10 cellular contexts compared by ENCODE assay signal in the genomic region with DNA sequence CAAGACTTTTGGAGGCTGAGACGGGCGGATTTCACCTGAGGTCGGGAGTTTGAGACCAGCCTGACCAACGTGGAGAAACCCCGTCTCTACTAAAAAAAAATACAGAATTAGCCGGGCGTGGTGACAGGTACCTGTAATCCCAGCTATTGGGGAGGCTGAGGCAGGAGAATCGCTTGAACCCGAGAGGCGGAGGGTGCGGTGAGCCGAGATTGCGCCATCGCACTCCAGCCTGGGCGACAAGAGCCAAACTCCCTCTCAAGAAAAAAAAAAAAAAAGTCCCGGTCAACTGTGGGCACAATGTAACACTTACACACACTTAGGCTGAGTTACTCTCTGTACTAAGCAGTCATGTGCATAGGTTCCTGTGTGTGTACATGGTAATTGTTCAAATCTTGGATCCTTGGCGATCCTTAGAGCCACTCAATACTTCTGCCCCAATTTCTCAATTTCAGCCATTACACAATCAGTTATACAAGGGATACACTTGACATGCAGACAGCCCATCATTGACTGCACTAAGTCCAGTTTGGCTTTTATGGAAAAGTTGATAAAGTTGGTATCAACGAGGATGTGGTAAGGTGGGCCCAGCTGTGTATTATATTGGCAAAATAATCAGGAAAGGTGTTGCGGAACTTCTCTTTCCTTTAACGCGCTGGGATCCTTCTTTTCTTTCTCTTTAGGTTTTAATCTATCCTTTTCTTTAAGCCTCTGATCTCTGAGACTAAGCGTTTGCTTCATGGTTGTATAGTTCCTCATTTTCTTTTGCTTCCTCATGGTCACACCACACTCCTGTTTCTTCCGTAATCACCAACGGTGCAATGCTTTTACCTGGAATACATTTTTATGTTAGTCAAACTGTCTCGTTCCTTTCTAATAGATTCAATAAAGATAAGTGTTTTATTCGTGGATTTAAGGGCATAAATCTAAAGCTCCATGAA. TPM values are rescaled to one million over a fixed set of nuclear protein-coding genes. Genes with fewer than 3 reads are reported as not detected.
DNase-seq lines count a peak whose midpoint lies in the region; ATAC-seq, FAIRE-seq and TF ChIP-seq lines count a peak whose summit lies in the region.
"Had no signal": no experiment of that assay in that cellular context is flagged by ENCODE, and none has a peak within 500 bp of the region (broad histone marks: within the 10 kb centered on the region; RNA-seq: fewer than 3 reads in every experiment).

No MANE protein-coding gene starts in this region.

- H3K9me3 ChIP-seq in heart left ventricle (no peaks in the 10 kb centered on the region), GM12878 (replicated peaks; ENCODE audit: control insufficient read depth, insufficient read depth, low read length) (no peaks in the 10 kb centered on the region), right lobe of liver (no peaks in the 10 kb centered on the region)

- in situ Hi-C loops in GM12878 (cut with MboI) = no loop called here

- no peaks in the 10 kb centered on the region for H4K20me1 ChIP-seq in GM12878 (ENCODE audit: control insufficient read depth, insufficient read depth)

- H3K4me3 ChIP-seq in heart left ventricle (peak overlapping the region in 1 of 12 donors; percentile 18), GM12878 (no peak overlapping the region), right lobe of liver (no peak overlapping the region)
- H3K4me3 ChIP-seq: SK-N-MC had no signal

- H3K27ac ChIP-seq in heart left ventricle (peak overlapping the region in 6 of 12 donors; percentile 14 to 90 (median 28)), GM12878 (ENCODE audit: control insufficient read depth, insufficient read depth) (no peak overlapping the region), right lobe of liver (peak overlapping the region in 2 of 3 donors; percentile 9 to 21)
- H3K27ac ChIP-seq: SK-N-MC had no signal

- H3K4me1 ChIP-seq in heart left ventricle (peaks cover 2 to 78% (median 40%) of the 10 kb centered on the region in 12 donors), GM12878 (ENCODE audit: control insufficient read depth, insufficient read depth, low read length) (peaks cover 5% of the 10 kb centered on the region), right lobe of liver (no peaks in the 10 kb centered on the region)

- intact Hi-C loops in heart left ventricle (cut with DNase I) (no loop called here), cardiac septum (cut with DNase I) (no loop called here), GM12878 (cut with micrococcal nuclease; ENCODE audit: unreplicated experiment) (no loop called here), right lobe of liver (cut with DNase I) (no loop called here)

- TF ChIP-seq RAD21 in GM12878 (IDR thresholded peaks at IDR 0.05; ENCODE audit: insufficient read depth, low read depth, low read length) = no peak

- TF ChIP-seq POLR2A in heart left ventricle (IDR thresholded peaks at IDR 0.05) (no peak), GM12878 (IDR thresholded peaks at IDR 0.05; ENCODE audit: low read depth, low read length) (no peak), right lobe of liver (IDR thresholded peaks at IDR 0.05) (no peak)

- RAD21 ChIA-PET in GM12878 (lab: Charles Lee; ENCODE audit: unreplicated experiment) = no interaction called here

- no TSS peak for BruUV-seq in GM12878 (replicated peaks; lab: Mats Ljungman, UMichigan)

- H3K9ac ChIP-seq in GM12878 (ENCODE audit: control insufficient read depth, insufficient read depth, low read length) = no peak overlapping the region

- ATAC-seq in heart left ventricle = peak in 3 of 4 donors; percentile 8 to 51 (median 20)
- no peak for ATAC-seq in GM12878
- ATAC-seq in right lobe of liver = peak; percentile 19 to 61 (median 40)
- no peak for ATAC-seq in HG03442 (IDR thresholded peaks at IDR 0.05; ENCODE audit: unreplicated experiment)

- DNase-seq in heart left ventricle (no peak), cardiac septum (ENCODE audit: low spot score) (no peak), GM12878 (ENCODE audit: low read depth, low spot score) (no peak), right lobe of liver (peak in 1 of 3 donors; percentile 33), NCI-H2029 treated with DMSO at 0.1 percent for 48 hours (lab: John Stamatoyannopoulos, UW) (no peak), mesenteric fat pad (ENCODE audit: low spot score) (no peak), NCI-H2081 treated with DMSO at 0.1 percent for 48 hours (lab: John Stamatoyannopoulos, UW) (no peak)
- DNase-seq: activated T-cell treated with anti-CD3 and anti-CD28 coated beads, Interleukin-2, amount 50 U/mL, for 1 hour had no signal

- WGBS in heart left ventricle, 4 donors = 81 to 89% (median 86%) methylated on average over 26 of the region's 26 CpGs
- 82% methylated on average over 26 of the region's 26 CpGs for WGBS in GM12878 (ENCODE audit: insufficient coverage, insufficient replicate concordance, low lambda C conversion rate, missing lambda C conversion rate)
- 54% methylated on average over 21 of the region's 26 CpGs for WGBS in right lobe of liver (ENCODE audit: insufficient coverage, low coverage, low lambda C conversion rate, missing lambda C conversion rate)

- H3K36me3 ChIP-seq in heart left ventricle (peaks cover 0 to 24% (median 15%) of the 10 kb centered on the region in 9 donors), GM12878 (ENCODE audit: control insufficient read depth in 2 of 2, insufficient read depth in 2 of 2, low read length in 1 of 2) (peaks cover 0 to 2% of the 10 kb centered on the region in 2 experiments; a peak in 1 of 4 replicates), right lobe of liver (no peaks in the 10 kb centered on the region)

- SMC1A ChIA-PET in GM12878 (lab: Charles Lee; ENCODE audit: uncharacterized antibody, unreplicated experiment) = no interaction called here

- peak overlapping the region; percentile 38; the same call in 1 of the 2 replicates for H3K4me2 ChIP-seq in GM12878 (ENCODE audit: control insufficient read depth, insufficient read depth)

- CTCF ChIA-PET in GM12878 (lab: Yijun Ruan, JAX) = no interaction called here

- TF ChIP-seq CTCF in heart left ventricle (IDR thresholded peaks at IDR 0.05) (no peak), GM12878 (IDR thresholded peaks at IDR 0.05 in 2 of 3, conservative IDR thresholded peaks at IDR 0.05 in 1 of 3; ENCODE audit: control insufficient read depth in 2 of 3, extremely low read depth in 1 of 3, insufficient read depth in 1 of 3, low read depth in 3 of 3, low read length in 3 of 3) (no peak), right lobe of liver (IDR thresholded peaks at IDR 0.05) (no peak)

- H3K79me2 ChIP-seq in GM12878 (ENCODE audit: control insufficient read depth, insufficient read depth, low read length) = no peaks in the 10 kb centered on the region

- POLR2A ChIA-PET in GM12878 (lab: Charles Lee) = interaction anchor here (0.5 kb wide), 1 partner anchor 8 kb away, joined by 6 read pairs; no protein-coding TSS in a partner anchor

- no peaks in the 10 kb centered on the region for H3K27me3 ChIP-seq in heart left ventricle
- no peaks in the 10 kb centered on the region for H3K27me3 ChIP-seq in GM12878 (replicated peaks in 1 of 2; ENCODE audit: control insufficient read depth in 2 of 2, insufficient read depth in 2 of 2, low read length in 1 of 2)
- H3K27me3 ChIP-seq in right lobe of liver = no peaks in the 10 kb centered on the region

- FAIRE-seq in GM12878 (lab: Jason Lieb, UNC) = no peak

- no peak for TF ChIP-seq EP300 in GM12878 (IDR thresholded peaks at IDR 0.05; ENCODE audit: borderline replicate concordance in 1 of 2, control insufficient read depth in 1 of 2, low read depth in 2 of 2, low read length in 2 of 2)

- peak overlapping the region; percentile 10 for H2AFZ ChIP-seq in GM12878 (ENCODE audit: control insufficient read depth, low read depth, low read length)

RNA-seq across cellular contexts. Expression of gene SDCCAG8, which starts 11.8 kb away (rescaled TPM):
- total RNA-seq in heart left ventricle = 10 to 100 TPM; 16.7 to 36.6 (median 23.6) TPM
- polyA plus RNA-seq in heart left ventricle = 10 to 100 TPM in 1 of 2 donors, 1 to 10 TPM in 1; 7.8 to 12.8 TPM
- total RNA-seq in cardiac septum = 30.0 TPM
- total RNA-seq in GM12878 (2013; cell fraction: nucleolus; rRNA removed) = 95.1 and 111 TPM in 2 replicates
- total RNA-seq in GM12878 (2014; rRNA removed) = 17.7 and 18.5 TPM in 2 replicates
- total RNA-seq in GM12878 (2014; rRNA removed; fragmentation: Illumina TruSeq; extraction: Trizol) = 21.1 and 23.8 TPM in 2 replicates
- total RNA-seq in GM12878 (2021) = 15.0 and 17.5 TPM in 2 replicates
- polyA plus RNA-seq in GM12878 (2011; ENCODE audit: low read depth) = 10.5 TPM
- 23.4 and 40.8 TPM in 2 replicates for polyA plus RNA-seq in GM12878 (2011; rRNA removed)
- polyA plus RNA-seq in GM12878 (2011; cell fraction: cytosol; rRNA removed) = 10.6 and 14.2 TPM in 2 replicates
- 19.5 and 20.8 TPM in 2 replicates for polyA plus RNA-seq in GM12878 (2011; cell fraction: nucleus; rRNA removed)
- polyA plus RNA-seq in GM12878 (2012) = 21.3 and 21.5 TPM in 2 replicates
- polyA plus RNA-seq in GM12878 (2014; fragmentation: Illumina TruSeq; extraction: Trizol) = 18.4 and 20.1 TPM in 2 replicates
- 10 to 100 TPM; 18.8 to 21.5 TPM for polyA plus RNA-seq in GM12878 (2014; fragmentation: Nextera tagmentation; extraction: Ambion mirVana)
- 10.2 and 17.9 TPM in 2 replicates for polyA plus RNA-seq in GM12878 (2014; rRNA removed)
- 10 to 100 TPM; 24.1 to 25.6 TPM for polyA plus RNA-seq in GM12878 (2016; fragmentation: Nextera tagmentation; extraction: Ambion mirVana)
- polyA minus RNA-seq in GM12878 (2011; rRNA and poly(A)+ RNA removed) = 22.8 and 40.5 TPM in 2 replicates
- 7.4 and 10.2 TPM in 2 replicates for polyA minus RNA-seq in GM12878 (2011; cell fraction: cytosol; rRNA and poly(A)+ RNA removed)
- polyA minus RNA-seq in GM12878 (2011; cell fraction: nucleus; rRNA and poly(A)+ RNA removed) = 18.7 and 20.3 TPM in 2 replicates
- 10 to 100 TPM; 13.4 to 20.6 (median 15.6) TPM for total RNA-seq in right lobe of liver
- total RNA-seq in mesenteric fat pad = 41.7 TPM

RNA-seq across cellular contexts. Expression of gene CEP170, which starts 12.5 kb away (rescaled TPM):
- total RNA-seq in heart left ventricle (10 to 100 TPM; 27.2 to 70.3 (median 42.7) TPM), cardiac septum (83.1 TPM), GM12878 (2014; rRNA removed) (42.9 and 58.5 TPM in 2 replicates), GM12878 (2014; rRNA removed; fragmentation: Illumina TruSeq; extraction: Trizol) (65.6 and 67.3 TPM in 2 replicates), GM12878 (2021) (49.4 and 56.5 TPM in 2 replicates), right lobe of liver (10 to 100 TPM; 12.6 to 24.6 (median 14.6) TPM), mesenteric fat pad (68.8 TPM)
- polyA plus RNA-seq in heart left ventricle (10 to 100 TPM in 1 of 2 donors, 1 to 10 TPM in 1; 9.7 to 16.6 TPM), GM12878 (2011; rRNA removed) (58.9 and 78.3 TPM in 2 replicates), GM12878 (2014; fragmentation: Illumina TruSeq; extraction: Trizol) (51.3 and 59.7 TPM in 2 replicates), GM12878 (2014; fragmentation: Nextera tagmentation; extraction: Ambion mirVana) (10 to 100 TPM; 15.0 to 16.8 TPM), GM12878 (2014; rRNA removed) (24.6 and 37.5 TPM in 2 replicates), GM12878 (2016; fragmentation: Nextera tagmentation; extraction: Ambion mirVana) (10 to 100 TPM; 27.0 to 34.4 TPM)
- 184 and 188 TPM in 2 replicates for total RNA-seq in GM12878 (2013; cell fraction: nucleolus; rRNA removed)
- polyA plus RNA-seq in GM12878 (2011; ENCODE audit: low read depth) = 21.5 TPM
- polyA plus RNA-seq in GM12878 (2011; cell fraction: cytosol; rRNA removed) = 26.2 and 27.3 TPM in 2 replicates
- polyA plus RNA-seq in GM12878 (2011; cell fraction: nucleus; rRNA removed) = 51.2 and 55.9 TPM in 2 replicates
- polyA plus RNA-seq in GM12878 (2012) = 25.3 and 26.9 TPM in 2 replicates
- polyA minus RNA-seq in GM12878 (2011; rRNA and poly(A)+ RNA removed) = 68.3 and 80.1 TPM in 2 replicates
- 24.4 and 26.5 TPM in 2 replicates for polyA minus RNA-seq in GM12878 (2011; cell fraction: cytosol; rRNA and poly(A)+ RNA removed)
- polyA minus RNA-seq in GM12878 (2011; cell fraction: nucleus; rRNA and poly(A)+ RNA removed) = 92.7 and 137 TPM in 2 replicates

Comparison
In these comparisons a context has a peak if more than half of its experiments do, and no peak if none do; other contexts are left out.
1. ATAC-seq: peak in heart left ventricle (3 of 4) and right lobe of liver (4 of 4); none in GM12878 (single experiment) and HG03442 (single experiment).